ENCODE assay signal across 8 cellular contexts in genomic region chr2:190467575-190468083, GRCh38. TPM values are rescaled to one million over a fixed set of nuclear protein-coding genes. Genes with fewer than 3 reads are reported as not detected.
DNase-seq lines count a peak whose midpoint lies in the region; ATAC-seq and TF ChIP-seq lines count a peak whose summit lies in the region.

No MANE protein-coding gene starts in this region.

- H3K4me3 ChIP-seq in esophagus muscularis mucosa, result peak overlapping the region in 3 of 4 donors; percentile 5 to 13 (median 6)
- H3K4me3 ChIP-seq in PC-9, result no peak overlapping the region

- peaks cover 21% of the 10 kb centered on the region for H3K36me3 Mint-ChIP-seq in stimulated activated effector memory CD8-positive, alpha-beta T cell treated with anti-CD3 and anti-CD28 coated beads, Interleukin-12 subunit alpha, Interleukin-12 subunit beta, amount 100 ng/mL, for 72 hours

- no peak for TF ChIP-seq POLR2A in esophagus muscularis mucosa (IDR thresholded peaks at IDR 0.05; ENCODE audit: low read depth)

- H2AFZ ChIP-seq in PC-9, result no peak overlapping the region

- peak; percentile 39 for DNase-seq in NCI-H2227 treated with DMSO at 0.1 percent for 48 hours (lab: John Stamatoyannopoulos, UW)
- DNase-seq in esophagus muscularis mucosa (ENCODE audit: extremely low spot score), result no peak
- DNase-seq in stimulated activated effector memory CD8-positive, alpha-beta T cell treated with anti-CD3 and anti-CD28 coated beads, Interleukin-12 subunit alpha, Interleukin-12 subunit beta, amount 100 ng/mL, for 72 hours (ENCODE audit: low spot score in 2 of 2), result no peak
- no peak for DNase-seq in activated CD8-positive, alpha-beta memory T cell treated with anti-CD3 and anti-CD28 coated beads for 24 hours
- no peak for DNase-seq in HCEC 1CT
- no peak for DNase-seq in PC-9

- no peaks in the 10 kb centered on the region; the same call in 1 of the 2 replicates for H3F3A ChIP-seq in PC-9 (ENCODE audit: insufficient read depth, low read depth)

- no peak for TF ChIP-seq CTCF in esophagus muscularis mucosa (IDR thresholded peaks at IDR 0.05)
- no peak for TF ChIP-seq CTCF in PC-9 (conservative IDR thresholded peaks at IDR 0.05)

- intact Hi-C loops in esophagus muscularis mucosa (cut with DNase I) (no loop called here), PC-9 (cut with micrococcal nuclease; ENCODE audit: unreplicated experiment) (loop anchor here (10.0 kb wide), 1 partner anchor 53 kb away; no protein-coding TSS in a partner anchor)

- H3K27ac ChIP-seq in esophagus muscularis mucosa (replicated peaks in 1 of 4), result peak overlapping the region; percentile 81 to 89 (median 83)
- H3K27ac ChIP-seq in PC-9, result no peak overlapping the region

- no peak for TF ChIP-seq EP300 in esophagus muscularis mucosa (IDR thresholded peaks at IDR 0.05)

- H3K4me1 ChIP-seq in esophagus muscularis mucosa (peaks cover 38 to 63% (median 58%) of the 10 kb centered on the region in 4 donors), PC-9 (replicated peaks; ENCODE audit: insufficient read depth) (0 out of 2 replicates have a peak, but pooled peaks cover 5% of the 10 kb centered on the region)

- no peaks in the 10 kb centered on the region for H3K79me2 ChIP-seq in PC-9 (ENCODE audit: low read depth)

- POLR2A ChIA-PET in PC-9 (lab: Charles Lee; ENCODE audit: unreplicated experiment), result interaction anchor here (0.6 kb wide), 2 partner anchors 57 to 377 kb away, joined by 4 to 5 read pairs; no protein-coding TSS in a partner anchor

- no peak overlapping the region for H3K4me3 Mint-ChIP-seq in stimulated activated effector memory CD8-positive, alpha-beta T cell treated with anti-CD3 and anti-CD28 coated beads, Interleukin-12 subunit alpha, Interleukin-12 subunit beta, amount 100 ng/mL, for 72 hours

- peaks cover 2% of the 10 kb centered on the region for H3K9me3 Mint-ChIP-seq in stimulated activated effector memory CD8-positive, alpha-beta T cell treated with anti-CD3 and anti-CD28 coated beads, Interleukin-12 subunit alpha, Interleukin-12 subunit beta, amount 100 ng/mL, for 72 hours

- H3K27ac Mint-ChIP-seq in stimulated activated effector memory CD8-positive, alpha-beta T cell treated with anti-CD3 and anti-CD28 coated beads, Interleukin-12 subunit alpha, Interleukin-12 subunit beta, amount 100 ng/mL, for 72 hours, result peak overlapping the region; percentile 55

- no TSS peak for BruUV-seq in PC-9 (replicated peaks; lab: Mats Ljungman, UMichigan)

- no peaks in the 10 kb centered on the region for H4K20me1 ChIP-seq in PC-9 (ENCODE audit: insufficient read depth)

- peaks cover 58% of the 10 kb centered on the region for H3K4me1 Mint-ChIP-seq in stimulated activated effector memory CD8-positive, alpha-beta T cell treated with anti-CD3 and anti-CD28 coated beads, Interleukin-12 subunit alpha, Interleukin-12 subunit beta, amount 100 ng/mL, for 72 hours

- CTCF ChIA-PET in PC-9 (lab: Charles Lee), result interaction anchor here (0.6 kb wide), 1 partner anchor 30 kb away, joined by 4 read pairs; no protein-coding TSS in a partner anchor

- no peak overlapping the region for H3K4me2 ChIP-seq in PC-9

- WGBS in esophagus muscularis mucosa, result 25% methylated on average over 5 of the region's 5 CpGs

- no peaks in the 10 kb centered on the region for H3K27me3 ChIP-seq in esophagus muscularis mucosa
- no peaks in the 10 kb centered on the region for H3K27me3 ChIP-seq in PC-9 (ENCODE audit: insufficient read depth, low read depth)

- no peaks in the 10 kb centered on the region for H3K9me2 ChIP-seq in PC-9 (ENCODE audit: insufficient read depth)

- H3K9me3 ChIP-seq in esophagus muscularis mucosa (no peaks in the 10 kb centered on the region), PC-9 (ENCODE audit: insufficient read depth, low read depth) (no peaks in the 10 kb centered on the region)

- ATAC-seq in GM21723 (IDR thresholded peaks at IDR 0.05; ENCODE audit: unreplicated experiment) (peak; percentile 43), GM21737 (IDR thresholded peaks at IDR 0.05; ENCODE audit: unreplicated experiment) (no peak)
- no peak for ATAC-seq in stimulated activated effector memory CD8-positive, alpha-beta T cell treated with anti-CD3 and anti-CD28 coated beads, Interleukin-12 subunit alpha, Interleukin-12 subunit beta, amount 100 ng/mL, for 72 hours

- peaks cover 0 to 8% (median 7%) of the 10 kb centered on the region in 4 donors for H3K36me3 ChIP-seq in esophagus muscularis mucosa
- no peaks in the 10 kb centered on the region for H3K36me3 ChIP-seq in PC-9 (ENCODE audit: low read depth)

RNA-seq across cellular contexts. Expression of gene MFSD6, which starts 59.5 kb away (rescaled TPM):
- total RNA-seq in esophagus muscularis mucosa (100 to 1,000 TPM; 145 to 180 (median 163) TPM), PC-9 (2021) (13.3 and 15.6 TPM in 2 replicates)
